ENCODE assay signal across 8 cellular contexts in genomic region chr6:39377530-39377929, GRCh38. TPM values are rescaled to one million over a fixed set of nuclear protein-coding genes. Genes with fewer than 3 reads are reported as not detected.
A peak's percentile ranks its signal among the peaks of the same experiment; 100 is the strongest.
DNase-seq lines count a peak whose midpoint lies in the region; ATAC-seq and TF ChIP-seq lines count a peak whose summit lies in the region.

No MANE protein-coding gene starts in this region.

- H3K9me3 Mint-ChIP-seq in HFFc6 (peaks cover 5% of the 10 kb centered on the region), endothelial cell (ENCODE audit: unreplicated experiment) (no peaks in the 10 kb centered on the region), mesothelial cell of epicardium (peaks cover 4% of the 10 kb centered on the region)

- no peaks in the 10 kb centered on the region for H3K9me3 ChIP-seq in Panc1 (ENCODE audit: control insufficient read depth, insufficient read depth, low read depth, low read length)

- in situ Hi-C loops in Panc1 (cut with HindIII; ENCODE audit: low pct_unique_long_range_greater_than_20kb, low sequenced_read_pairs) = no loop called here

- no peak overlapping the region for H3K4me3 Mint-ChIP-seq in HFFc6
- H3K4me3 Mint-ChIP-seq in endothelial cell (ENCODE audit: unreplicated experiment) = no peak overlapping the region
- H3K4me3 Mint-ChIP-seq in mesothelial cell of epicardium = no peak overlapping the region

- CTCF ChIA-PET in Panc1 (lab: Charles Lee) = no interaction called here

- ATAC-seq in Panc1 = peak; percentile 91
- no peak for ATAC-seq in HG03097 (IDR thresholded peaks at IDR 0.05; ENCODE audit: low FRiP score, unreplicated experiment)

- no peaks in the 10 kb centered on the region for H3K27me3 Mint-ChIP-seq in HFFc6 (ENCODE audit: insufficient read depth)
- no peaks in the 10 kb centered on the region for H3K27me3 Mint-ChIP-seq in endothelial cell (ENCODE audit: unreplicated experiment)
- H3K27me3 Mint-ChIP-seq in mesothelial cell of epicardium (ENCODE audit: low read depth) = peaks cover 22% of the 10 kb centered on the region

- intact Hi-C loops in Panc1 (cut with micrococcal nuclease; ENCODE audit: unreplicated experiment) = loop anchor here (10.0 kb wide), 1 partner anchor 927 kb away; no protein-coding TSS in a partner anchor

- H3K4me1 Mint-ChIP-seq in HFFc6 (ENCODE audit: low read depth) (no peaks in the 10 kb centered on the region), endothelial cell (ENCODE audit: unreplicated experiment) (no peaks in the 10 kb centered on the region), mesothelial cell of epicardium (peaks cover 2% of the 10 kb centered on the region)

- H3K27ac Mint-ChIP-seq in HFFc6 (no peak overlapping the region), endothelial cell (ENCODE audit: unreplicated experiment) (no peak overlapping the region), mesothelial cell of epicardium (no peak overlapping the region)

- POLR2A ChIA-PET in Panc1 (lab: Charles Lee) = no interaction called here

- H3K27ac ChIP-seq in Panc1 (ENCODE audit: low read length) = no peak overlapping the region

- no TSS peak for BruUV-seq in Panc1 (replicated peaks; lab: Mats Ljungman, UMichigan)

- H3K36me3 Mint-ChIP-seq in HFFc6 (ENCODE audit: low read depth) = no peaks in the 10 kb centered on the region
- no peaks in the 10 kb centered on the region for H3K36me3 Mint-ChIP-seq in endothelial cell (ENCODE audit: low read depth, unreplicated experiment)
- no peaks in the 10 kb centered on the region for H3K36me3 Mint-ChIP-seq in mesothelial cell of epicardium

- H3K4me1 ChIP-seq in Panc1 (ENCODE audit: control insufficient read depth, insufficient read depth, low read length) = no peaks in the 10 kb centered on the region

- H3K4me3 ChIP-seq in Panc1 (ENCODE audit: low read depth in 2 of 2, low read length in 2 of 2) = no peak overlapping the region

- no peaks in the 10 kb centered on the region for H3K27me3 ChIP-seq in Panc1 (ENCODE audit: control insufficient read depth, insufficient read depth, low read length)

- peak; percentile 46 for DNase-seq in DMS79 (lab: John Stamatoyannopoulos, UW)
- DNase-seq in HFFc6 = peak; percentile 3
- DNase-seq in Panc1 (ENCODE audit: low read depth, low spot score) = no peak
- DNase-seq in endothelial cell (ENCODE audit: low spot score) = peak; percentile 66
- peak; percentile 37 to 66 for DNase-seq in mesothelial cell of epicardium (ENCODE audit: low spot score in 2 of 2, unreplicated experiment in 2 of 2)
- DNase-seq in NK-92 (lab: John Stamatoyannopoulos, UW; ENCODE audit: unreplicated experiment) = no peak
- DNase-seq in NOMO-1 (lab: John Stamatoyannopoulos, UW; ENCODE audit: unreplicated experiment in 2 of 2) = no peak

- H3K36me3 ChIP-seq in Panc1 (ENCODE audit: control insufficient read depth, insufficient read depth, low read length) = no peaks in the 10 kb centered on the region

- peak; percentile 49; the same call in 1 of the 2 replicates for TF ChIP-seq CTCF in HFFc6 (IDR thresholded peaks at IDR 0.05)
- TF ChIP-seq CTCF in Panc1 (IDR thresholded peaks at IDR 0.05) = peak; percentile 75
- TF ChIP-seq CTCF in endothelial cell (IDR thresholded peaks at IDR 0.05; ENCODE audit: unreplicated experiment) = no peak
- TF ChIP-seq CTCF in mesothelial cell of epicardium (IDR thresholded peaks at IDR 0.05; ENCODE audit: unreplicated experiment) = no peak

RNA-seq across cellular contexts. Expression of gene KCNK16, which starts 55.0 kb away (rescaled TPM):
- not detected for total RNA-seq in HFFc6 (2021; fragmentation: NEBNext Ultra II Directional; extraction: Animal tissue kit (Norgen Biotek cat#: 25700))
- not detected for total RNA-seq in Panc1 (2021; ENCODE audit: unreplicated experiment)
- not detected for polyA plus RNA-seq in Panc1 (2012; ENCODE audit: insufficient read length)
- not detected for total RNA-seq in endothelial cell (ENCODE audit: unreplicated experiment)
- total RNA-seq in mesothelial cell of epicardium = not detected in 3 replicates

Comparison
In these comparisons a context has a peak if more than half of its experiments do, and no peak if none do; other contexts are left out.
1. DNase-seq: peak in DMS79 (single experiment), HFFc6 (single experiment), endothelial cell (single experiment) and mesothelial cell of epicardium (2 of 2); none in Panc1 (single experiment), NK-92 (single experiment) and NOMO-1 (0 of 2).
2. CTCF ChIP-seq: peak in HFFc6 (single experiment) and Panc1 (single experiment); none in endothelial cell (single experiment) and mesothelial cell of epicardium (single experiment).